Comparison of ENCODE assay signal across 1 cellular context in the genomic region with DNA sequence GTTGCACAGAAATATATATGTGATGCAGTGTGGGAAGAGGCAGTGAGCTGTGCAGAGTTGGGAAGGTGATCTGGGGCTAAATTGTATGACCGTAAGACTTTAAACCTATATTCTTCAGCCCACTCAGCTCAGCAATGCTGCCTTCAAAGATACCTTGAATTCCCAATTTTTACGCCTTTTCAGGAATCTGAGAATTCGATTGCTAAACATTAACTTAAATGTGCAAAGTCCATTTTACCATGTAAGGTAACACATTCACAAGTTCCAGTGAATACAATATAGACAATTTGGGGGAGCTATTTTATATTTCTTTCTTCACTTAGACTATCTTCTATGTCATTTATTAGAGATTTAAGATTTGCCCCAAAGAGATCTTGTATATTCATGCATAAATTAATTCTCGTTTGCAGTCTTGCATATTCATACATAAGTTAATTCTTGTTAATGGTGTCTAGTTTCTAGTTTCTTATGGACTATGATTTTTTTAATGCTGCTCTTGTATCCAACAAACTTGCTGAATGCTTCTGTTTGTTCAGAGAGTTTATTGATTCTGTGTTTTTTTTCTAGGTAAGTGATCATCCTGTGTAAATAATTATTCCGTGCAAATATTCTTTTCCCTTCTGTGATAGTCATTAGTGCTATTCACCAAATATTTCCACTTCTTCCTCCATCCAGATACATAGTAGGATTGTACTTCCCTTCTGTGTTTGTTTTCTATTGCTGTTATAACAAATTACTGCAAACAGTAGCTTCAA.
TF ChIP-seq lines count a peak whose summit lies in the region.

No MANE protein-coding gene starts in this region.

TF ChIP-seq in HepG2, 621 proteins besides CTCF, POLR2A, EP300 and RAD21 (continued from another document):
- TF ChIP-seq, protein P1, sequence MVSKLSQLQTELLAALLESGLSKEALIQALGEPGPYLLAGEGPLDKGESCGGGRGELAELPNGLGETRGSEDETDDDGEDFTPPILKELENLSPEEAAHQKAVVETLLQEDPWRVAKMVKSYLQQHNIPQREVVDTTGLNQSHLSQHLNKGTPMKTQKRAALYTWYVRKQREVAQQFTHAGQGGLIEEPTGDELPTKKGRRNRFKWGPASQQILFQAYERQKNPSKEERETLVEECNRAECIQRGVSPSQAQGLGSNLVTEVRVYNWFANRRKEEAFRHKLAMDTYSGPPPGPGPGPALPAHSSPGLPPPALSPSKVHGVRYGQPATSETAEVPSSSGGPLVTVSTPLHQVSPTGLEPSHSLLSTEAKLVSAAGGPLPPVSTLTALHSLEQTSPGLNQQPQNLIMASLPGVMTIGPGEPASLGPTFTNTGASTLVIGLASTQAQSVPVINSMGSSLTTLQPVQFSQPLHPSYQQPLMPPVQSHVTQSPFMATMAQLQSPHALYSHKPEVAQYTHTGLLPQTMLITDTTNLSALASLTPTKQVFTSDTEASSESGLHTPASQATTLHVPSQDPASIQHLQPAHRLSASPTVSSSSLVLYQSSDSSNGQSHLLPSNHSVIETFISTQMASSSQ (IDR thresholded peaks at IDR 0.05; ENCODE audit: low read depth): peak; percentile 75
- TF ChIP-seq, protein P1 (CRISPR knock-in tag; IDR thresholded peaks at IDR 0.05; ENCODE audit: borderline replicate concordance): no peak
- peak; percentile 87 for TF ChIP-seq BCL6 (CRISPR knock-in tag; IDR thresholded peaks at IDR 0.05)
- 0 out of 2 replicates have a peak, but pooled peaks have one; percentile 5 for TF ChIP-seq CEBPB (IDR thresholded peaks at IDR 0.05; ENCODE audit: borderline replicate concordance, low read depth, low read length)
- peak; percentile 25; the same call in 1 of the 2 replicates for TF ChIP-seq HNF4A (CRISPR knock-in tag; IDR thresholded peaks at IDR 0.05)
- TF ChIP-seq PAWR (CRISPR knock-in tag; IDR thresholded peaks at IDR 0.05; ENCODE audit: borderline replicate concordance): no peak
- peak; percentile 76; the same call in 1 of the 2 replicates for TF ChIP-seq HNRNPUL1 (IDR thresholded peaks at IDR 0.05; ENCODE audit: low read depth, low read length)
- no peak for TF ChIP-seq CHD4 (IDR thresholded peaks at IDR 0.05; ENCODE audit: borderline replicate concordance, low read length)
- TF ChIP-seq RBM22 (optimal IDR thresholded peaks at IDR 0.05; ENCODE audit: low read length): no peak
- peak; percentile 84 for TF ChIP-seq SRF (IDR thresholded peaks at IDR 0.05; ENCODE audit: low read depth, low read length)
- TF ChIP-seq, protein P2, sequence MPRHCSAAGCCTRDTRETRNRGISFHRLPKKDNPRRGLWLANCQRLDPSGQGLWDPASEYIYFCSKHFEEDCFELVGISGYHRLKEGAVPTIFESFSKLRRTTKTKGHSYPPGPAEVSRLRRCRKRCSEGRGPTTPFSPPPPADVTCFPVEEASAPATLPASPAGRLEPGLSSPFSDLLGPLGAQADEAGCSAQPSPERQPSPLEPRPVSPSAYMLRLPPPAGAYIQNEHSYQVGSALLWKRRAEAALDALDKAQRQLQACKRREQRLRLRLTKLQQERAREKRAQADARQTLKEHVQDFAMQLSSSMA (CRISPR knock-in tag; IDR thresholded peaks at IDR 0.05): no peak
- no peak for TF ChIP-seq PBX2 (CRISPR knock-in tag; IDR thresholded peaks at IDR 0.05)
- no peak for TF ChIP-seq RARA (CRISPR knock-in tag; IDR thresholded peaks at IDR 0.05)
- no peak for TF ChIP-seq HBP1 (CRISPR knock-in tag; IDR thresholded peaks at IDR 0.05; ENCODE audit: low read depth)
- no peak for TF ChIP-seq MLLT10 (CRISPR knock-in tag; IDR thresholded peaks at IDR 0.05)
- no peak for TF ChIP-seq NR2F1 (CRISPR knock-in tag; IDR thresholded peaks at IDR 0.05)
- no peak for TF ChIP-seq MED13 (CRISPR knock-in tag; IDR thresholded peaks at IDR 0.05)
- no peak for TF ChIP-seq IKZF1 (IDR thresholded peaks at IDR 0.05)
- no peak for TF ChIP-seq DRAP1 (CRISPR knock-in tag; IDR thresholded peaks at IDR 0.05)
- TF ChIP-seq PHF5A (CRISPR knock-in tag; IDR thresholded peaks at IDR 0.05; ENCODE audit: low read depth, unreplicated experiment): no peak
- TF ChIP-seq, protein P3, sequence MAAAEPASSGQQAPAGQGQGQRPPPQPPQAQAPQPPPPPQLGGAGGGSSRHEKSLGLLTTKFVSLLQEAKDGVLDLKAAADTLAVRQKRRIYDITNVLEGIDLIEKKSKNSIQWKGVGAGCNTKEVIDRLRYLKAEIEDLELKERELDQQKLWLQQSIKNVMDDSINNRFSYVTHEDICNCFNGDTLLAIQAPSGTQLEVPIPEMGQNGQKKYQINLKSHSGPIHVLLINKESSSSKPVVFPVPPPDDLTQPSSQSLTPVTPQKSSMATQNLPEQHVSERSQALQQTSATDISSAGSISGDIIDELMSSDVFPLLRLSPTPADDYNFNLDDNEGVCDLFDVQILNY (CRISPR knock-in tag; conservative IDR thresholded peaks at IDR 0.05): no peak
- TF ChIP-seq NCOR1 (IDR thresholded peaks at IDR 0.05; ENCODE audit: borderline replicate concordance, low read length): peak; percentile 58; the same call in 1 of the 2 replicates
- TF ChIP-seq POLR2AphosphoS2 (IDR thresholded peaks at IDR 0.05; ENCODE audit: low read depth, low read length): no peak
- TF ChIP-seq ZNF326 (CRISPR knock-in tag; IDR thresholded peaks at IDR 0.05; ENCODE audit: borderline replicate concordance): no peak
- TF ChIP-seq, protein P4, sequence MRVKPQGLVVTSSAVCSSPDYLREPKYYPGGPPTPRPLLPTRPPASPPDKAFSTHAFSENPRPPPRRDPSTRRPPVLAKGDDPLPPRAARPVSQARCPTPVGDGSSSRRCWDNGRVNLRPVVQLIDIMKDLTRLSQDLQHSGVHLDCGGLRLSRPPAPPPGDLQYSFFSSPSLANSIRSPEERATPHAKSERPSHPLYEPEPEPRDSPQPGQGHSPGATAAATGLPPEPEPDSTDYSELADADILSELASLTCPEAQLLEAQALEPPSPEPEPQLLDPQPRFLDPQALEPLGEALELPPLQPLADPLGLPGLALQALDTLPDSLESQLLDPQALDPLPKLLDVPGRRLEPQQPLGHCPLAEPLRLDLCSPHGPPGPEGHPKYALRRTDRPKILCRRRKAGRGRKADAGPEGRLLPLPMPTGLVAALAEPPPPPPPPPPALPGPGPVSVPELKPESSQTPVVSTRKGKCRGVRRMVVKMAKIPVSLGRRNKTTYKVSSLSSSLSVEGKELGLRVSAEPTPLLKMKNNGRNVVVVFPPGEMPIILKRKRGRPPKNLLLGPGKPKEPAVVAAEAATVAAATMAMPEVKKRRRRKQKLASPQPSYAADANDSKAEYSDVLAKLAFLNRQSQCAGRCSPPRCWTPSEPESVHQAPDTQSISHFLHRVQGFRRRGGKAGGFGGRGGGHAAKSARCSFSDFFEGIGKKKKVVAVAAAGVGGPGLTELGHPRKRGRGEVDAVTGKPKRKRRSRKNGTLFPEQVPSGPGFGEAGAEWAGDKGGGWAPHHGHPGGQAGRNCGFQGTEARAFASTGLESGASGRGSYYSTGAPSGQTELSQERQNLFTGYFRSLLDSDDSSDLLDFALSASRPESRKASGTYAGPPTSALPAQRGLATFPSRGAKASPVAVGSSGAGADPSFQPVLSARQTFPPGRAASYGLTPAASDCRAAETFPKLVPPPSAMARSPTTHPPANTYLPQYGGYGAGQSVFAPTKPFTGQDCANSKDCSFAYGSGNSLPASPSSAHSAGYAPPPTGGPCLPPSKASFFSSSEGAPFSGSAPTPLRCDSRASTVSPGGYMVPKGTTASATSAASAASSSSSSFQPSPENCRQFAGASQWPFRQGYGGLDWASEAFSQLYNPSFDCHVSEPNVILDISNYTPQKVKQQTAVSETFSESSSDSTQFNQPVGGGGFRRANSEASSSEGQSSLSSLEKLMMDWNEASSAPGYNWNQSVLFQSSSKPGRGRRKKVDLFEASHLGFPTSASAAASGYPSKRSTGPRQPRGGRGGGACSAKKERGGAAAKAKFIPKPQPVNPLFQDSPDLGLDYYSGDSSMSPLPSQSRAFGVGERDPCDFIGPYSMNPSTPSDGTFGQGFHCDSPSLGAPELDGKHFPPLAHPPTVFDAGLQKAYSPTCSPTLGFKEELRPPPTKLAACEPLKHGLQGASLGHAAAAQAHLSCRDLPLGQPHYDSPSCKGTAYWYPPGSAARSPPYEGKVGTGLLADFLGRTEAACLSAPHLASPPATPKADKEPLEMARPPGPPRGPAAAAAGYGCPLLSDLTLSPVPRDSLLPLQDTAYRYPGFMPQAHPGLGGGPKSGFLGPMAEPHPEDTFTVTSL (CRISPR knock-in tag; IDR thresholded peaks at IDR 0.05; ENCODE audit: borderline replicate concordance): no peak
- TF ChIP-seq, protein P5, sequence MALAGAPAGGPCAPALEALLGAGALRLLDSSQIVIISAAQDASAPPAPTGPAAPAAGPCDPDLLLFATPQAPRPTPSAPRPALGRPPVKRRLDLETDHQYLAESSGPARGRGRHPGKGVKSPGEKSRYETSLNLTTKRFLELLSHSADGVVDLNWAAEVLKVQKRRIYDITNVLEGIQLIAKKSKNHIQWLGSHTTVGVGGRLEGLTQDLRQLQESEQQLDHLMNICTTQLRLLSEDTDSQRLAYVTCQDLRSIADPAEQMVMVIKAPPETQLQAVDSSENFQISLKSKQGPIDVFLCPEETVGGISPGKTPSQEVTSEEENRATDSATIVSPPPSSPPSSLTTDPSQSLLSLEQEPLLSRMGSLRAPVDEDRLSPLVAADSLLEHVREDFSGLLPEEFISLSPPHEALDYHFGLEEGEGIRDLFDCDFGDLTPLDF (CRISPR knock-in tag; IDR thresholded peaks at IDR 0.05): no peak
- 0 out of 4 replicates have a peak, but pooled peaks of 1 of the 2 experiments have one; percentile 14 for TF ChIP-seq ATF4 (CRISPR knock-in tag; IDR thresholded peaks at IDR 0.05)
- no peak for TF ChIP-seq ATF5 (CRISPR knock-in tag; IDR thresholded peaks at IDR 0.05; ENCODE audit: low read depth)
- no peak for TF ChIP-seq THAP9 (CRISPR knock-in tag; IDR thresholded peaks at IDR 0.05; ENCODE audit: borderline replicate concordance)
